In the genomic region with DNA sequence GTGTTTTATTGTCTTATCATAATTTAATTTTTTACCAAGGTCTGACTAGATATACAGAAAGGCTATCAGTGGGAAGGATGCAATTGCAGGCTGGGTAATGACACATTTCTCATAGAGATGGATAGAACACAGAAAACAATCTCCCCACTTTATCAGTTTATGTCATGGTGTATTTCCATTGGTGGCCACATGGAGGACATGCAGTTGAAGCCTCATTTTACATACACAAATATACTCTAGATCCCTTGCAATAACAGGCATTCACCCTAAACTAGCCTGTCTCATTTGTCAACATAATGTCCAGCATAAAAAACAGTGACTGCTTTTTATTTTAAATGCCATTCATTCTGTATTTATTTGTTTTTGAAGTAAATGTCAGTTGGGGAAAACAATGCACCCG, we compare ENCODE assay signal across 9 cellular contexts.
DNase-seq lines count a peak whose midpoint lies in the region; ATAC-seq, FAIRE-seq and TF ChIP-seq lines count a peak whose summit lies in the region.
"Had no signal": no experiment of that assay in that cellular context is flagged by ENCODE, and none has a peak within 500 bp of the region (broad histone marks: within the 10 kb centered on the region; RNA-seq: fewer than 3 reads in every experiment).

No MANE protein-coding gene starts in this region.

- no peak for FAIRE-seq in bronchial epithelial cell (lab: Jason Lieb, UNC)

- no peaks in the 10 kb centered on the region for H3K36me3 ChIP-seq in bronchial epithelial cell (ENCODE audit: control insufficient read depth, insufficient read depth, low read length)

- H3K27me3 ChIP-seq in bronchial epithelial cell (ENCODE audit: control insufficient read depth, insufficient read depth, low read length): no peaks in the 10 kb centered on the region

- TF ChIP-seq CTCF in 22Rv1 (IDR thresholded peaks at IDR 0.05): peak; percentile 68
- peak; percentile 18 for TF ChIP-seq CTCF in bronchial epithelial cell (IDR thresholded peaks at IDR 0.05; ENCODE audit: insufficient read depth, low read length, severe bottlenecking)

- ATAC-seq in GM18517 (IDR thresholded peaks at IDR 0.05; ENCODE audit: unreplicated experiment) (peak; percentile 71), HG03442 (IDR thresholded peaks at IDR 0.05; ENCODE audit: unreplicated experiment) (peak; percentile 69)

- no peak overlapping the region for H3K27ac ChIP-seq in 22Rv1

- DNase-seq in bronchial epithelial cell (ENCODE audit: low read depth) (peak; percentile 1), NCI-H1694 (lab: John Stamatoyannopoulos, UW) (no peak), occipital lobe (lab: John Stamatoyannopoulos, UW) (no peak), NCI-H1417 treated with DMSO at 0.1 percent for 48 hours (lab: John Stamatoyannopoulos, UW) (no peak), NCI-H345 treated with DMSO at 0.1 percent for 48 hours (lab: John Stamatoyannopoulos, UW; ENCODE audit: unreplicated experiment) (no peak)
- DNase-seq: KG1 had no signal

- no peak overlapping the region for H3K4me3 ChIP-seq in bronchial epithelial cell (ENCODE audit: low read depth, low read length)
